ENCODE assay signal across 9 cellular contexts in genomic region chrX:107826286-107827136, GRCh38. TPM values are rescaled to one million over a fixed set of nuclear protein-coding genes. Genes with fewer than 3 reads are reported as not detected.
DNase-seq lines count a peak whose midpoint lies in the region; ATAC-seq and TF ChIP-seq lines count a peak whose summit lies in the region.
"Had no signal": no experiment of that assay in that cellular context is flagged by ENCODE, and none has a peak within 500 bp of the region (broad histone marks: within the 10 kb centered on the region; RNA-seq: fewer than 3 reads in every experiment).

No MANE protein-coding gene starts in this region.

- H3K79me2 ChIP-seq in GM23338 (replicated peaks; ENCODE audit: insufficient read depth) = no peaks in the 10 kb centered on the region

- H3K4me1 ChIP-seq in GM23338 (ENCODE audit: insufficient read depth) = no peaks in the 10 kb centered on the region

- H3K27me3 ChIP-seq in GM23338 (ENCODE audit: insufficient read depth) = peaks cover 43% of the 10 kb centered on the region

- peak overlapping the region; percentile 68 for H3K4me3 Mint-ChIP-seq in GM23338

- no peak overlapping the region for H3K27ac ChIP-seq in GM23338 (ENCODE audit: low read depth)

- no peaks in the 10 kb centered on the region for H4K20me1 ChIP-seq in GM23338 (replicated peaks; ENCODE audit: insufficient read depth)

- no peaks in the 10 kb centered on the region for H3K36me3 ChIP-seq in GM23338 (ENCODE audit: insufficient read depth)

- H3K4me2 ChIP-seq in GM23338 = peak overlapping the region; percentile 80

- no peaks in the 10 kb centered on the region for H3K9me3 Mint-ChIP-seq in GM23338

- ATAC-seq in GM23338 = peak; percentile 81
- peak; percentile 50 for ATAC-seq in stimulated activated naive CD8-positive, alpha-beta T cell treated with anti-CD3 and anti-CD28 coated beads, Interleukin-15, Interleukin-2, amounts not matched to agents 100 U/mL and 50 U/mL, for 24 hours

- H3F3A ChIP-seq in GM23338 (replicated peaks; ENCODE audit: low read depth) = no peaks in the 10 kb centered on the region

- DNase-seq in D341Med (ENCODE audit: low spot score) (peak; percentile 68), GM23338 (ENCODE audit: low spot score) (peak; percentile 59), NCI-H1105 treated with DMSO at 0.1 percent for 48 hours (lab: John Stamatoyannopoulos, UW) (peak; percentile 35), epithelial cell of esophagus (ENCODE audit: low read depth) (peak; percentile 33), mucosa of gallbladder (ENCODE audit: low spot score) (peak; percentile 10), UCSD-AML1 (lab: John Stamatoyannopoulos, UW; ENCODE audit: unreplicated experiment) (no peak)
- peak; percentile 57 for DNase-seq in activated CD8-positive, alpha-beta memory T cell treated with anti-CD3 and anti-CD28 coated beads, Interleukin-2, amount 50 U/mL, for 48 hours
- DNase-seq in stimulated activated naive CD8-positive, alpha-beta T cell treated with anti-CD3 and anti-CD28 coated beads, Interleukin-15, Interleukin-2, amounts not matched to agents 100 U/mL and 50 U/mL, for 24 hours = peak; percentile 41

- peak overlapping the region; percentile 58 for H3K4me3 ChIP-seq in GM23338
- H3K4me3 ChIP-seq in epithelial cell of esophagus (ENCODE audit: low read length) = peak overlapping the region; percentile 42

- H2AFZ ChIP-seq in GM23338 = 0 out of 2 replicates have a peak overlapping the region, but pooled peaks have one; percentile 38

- H3K27ac Mint-ChIP-seq in GM23338 = no peak overlapping the region

- TF ChIP-seq CTCF in GM23338 (conservative IDR thresholded peaks at IDR 0.05; ENCODE audit: low read depth in 2 of 2) (no peak), epithelial cell of esophagus (IDR thresholded peaks at IDR 0.05; ENCODE audit: insufficient read depth, low read depth, low read length, missing control alignments) (no peak)

- H3K36me3 Mint-ChIP-seq in GM23338 (ENCODE audit: low read depth) = no peaks in the 10 kb centered on the region

- H3K4me1 Mint-ChIP-seq in GM23338 = peaks cover 13% of the 10 kb centered on the region; the same call in 2 of the 3 replicates

- H3K9me2 ChIP-seq in GM23338 (ENCODE audit: insufficient read depth) = no peaks in the 10 kb centered on the region

- H3K27me3 Mint-ChIP-seq in GM23338 (ENCODE audit: insufficient read depth, low read depth, poor library complexity) = peaks cover 26% of the 10 kb centered on the region

TF ChIP-seq in GM23338, 12 proteins besides CTCF, POLR2A, EP300 and RAD21 (continues in another document):
- no peak for TF ChIP-seq JUNB (IDR thresholded peaks at IDR 0.05; ENCODE audit: unreplicated experiment)
- TF ChIP-seq ZNF114 (CRISPR knock-in tag; IDR thresholded peaks at IDR 0.05) = no peak
- TF ChIP-seq ZNF462 (CRISPR knock-in tag; IDR thresholded peaks at IDR 0.05) = no peak
- TF ChIP-seq EZH2phosphoT487 (IDR thresholded peaks at IDR 0.05; ENCODE audit: unreplicated experiment) = no peak
- no peak for TF ChIP-seq NANOG (IDR thresholded peaks at IDR 0.05; ENCODE audit: borderline replicate concordance)
- TF ChIP-seq CREB1 (CRISPR knock-in tag; IDR thresholded peaks at IDR 0.05; ENCODE audit: low read depth) = no peak
- TF ChIP-seq ZNF331 (CRISPR knock-in tag; IDR thresholded peaks at IDR 0.05; ENCODE audit: low read depth) = no peak
- TF ChIP-seq ETS1 (IDR thresholded peaks at IDR 0.05) = no peak
- TF ChIP-seq POLR2AphosphoS5 (IDR thresholded peaks at IDR 0.05; ENCODE audit: low read depth) = no peak

RNA-seq across cellular contexts. Expression of gene MID2, which starts 0.8 kb away (rescaled TPM):
- total RNA-seq in GM23338 (2014; rRNA removed; shearing (Covaris generic)) = 2.1 and 3.0 TPM in 2 replicates
- 0.31 and 0.84 TPM in 2 replicates for polyA plus RNA-seq in GM23338 (2016; fragmentation: Nextera tagmentation; extraction: Ambion mirVana)
- total RNA-seq in mucosa of gallbladder = 20.9 TPM

RNA-seq across cellular contexts. Expression of gene NCBP2L, which starts 49.0 kb away (rescaled TPM):
- not detected in 2 replicates for total RNA-seq in GM23338 (2014; rRNA removed; shearing (Covaris generic))
- not detected in 2 replicates for polyA plus RNA-seq in GM23338 (2016; fragmentation: Nextera tagmentation; extraction: Ambion mirVana)
- total RNA-seq in mucosa of gallbladder = not detected
- total RNA-seq: T-helper 2 cell treated with Interferon-gamma antibody and Interleukin-4, amounts not matched to agents 100 ng/mL and 5 ng/mL, for 36 hours had no signal

RNA-seq across cellular contexts. Expression of gene TSC22D3, which starts 50.9 kb away (rescaled TPM):
- total RNA-seq in GM23338 (2014; rRNA removed; shearing (Covaris generic)) = 10.9 and 20.0 TPM in 2 replicates
- 10.2 and 12.6 TPM in 2 replicates for polyA plus RNA-seq in GM23338 (2016; fragmentation: Nextera tagmentation; extraction: Ambion mirVana)
- total RNA-seq in mucosa of gallbladder = 218 TPM

Comparison
In these comparisons a context has a peak if more than half of its experiments do, and no peak if none do; other contexts are left out.
1. RNA of gene TSC22D3, which starts 50.9 kb away (total RNA-seq): 218 TPM in mucosa of gallbladder (single experiment); 10.9 to 20.0 TPM in GM23338; every median in the first group is over 10 times any median in the second.